ENCODE assay signal across 15 cellular contexts in genomic region chr2:203574824-203575223, GRCh38.
"Had no signal": no experiment of that assay in that cellular context is flagged by ENCODE, and none has a peak within 500 bp of the region (broad histone marks: within the 10 kb centered on the region; RNA-seq: fewer than 3 reads in every experiment).

No MANE protein-coding gene starts in this region.

- H3K4me2 ChIP-seq: neural progenitor cell had no signal

- H3K9me3 ChIP-seq: pancreas, tibial nerve, vagina had no signal

- H3K9ac ChIP-seq: neural progenitor cell had no signal

- ATAC-seq: left colon; pancreas; stimulated activated naive B cell treated with anti-CD40 and anti-IgM and Interleukin-4, amounts not matched to agents 10 μg/mL and 1 μg/mL and 100 μg/mL, for 72 hours had no signal

- H3K27me3 ChIP-seq: neural progenitor cell, pancreas, tibial nerve, vagina had no signal

- H3K4me3 ChIP-seq: lung, neural progenitor cell, pancreas, tibial nerve, vagina had no signal

- H2AFZ ChIP-seq: neural progenitor cell had no signal

- H3K36me3 ChIP-seq: neural progenitor cell, pancreas, tibial nerve, vagina had no signal

- DNase-seq: activated CD4-positive, alpha-beta T cell treated with anti-CD3 and anti-CD28 coated beads, Interleukin-2, amount 10 ng/mL, durations not matched to agents 7 days and 5 days; activated CD8-positive, alpha-beta memory T cell treated with anti-CD3 and anti-CD28 coated beads, Interleukin-2, amount 50 U/mL, for 48 hours; activated gamma-delta T cell treated with Interleukin-2 at 50 U/mL for 16 hours; activated naive CD8-positive, alpha-beta T cell treated with anti-CD3 and anti-CD28 coated beads for 36 hours; anterior cingulate cortex; cerebellar nuclear complex; effector memory CD4-positive, alpha-beta T cell; left colon; pancreas; stimulated activated CD4-positive, alpha-beta T cell treated with anti-CD3 and anti-CD28 coated beads, Interleukin-2, amount 100 ng/mL, for 48 hours; stimulated activated naive B cell treated with anti-CD40 and anti-IgM and Interleukin-4, amounts not matched to agents 10 μg/mL and 1 μg/mL and 100 μg/mL, for 72 hours had no signal

- H3K27ac ChIP-seq: neural progenitor cell, pancreas, tibial nerve, vagina had no signal

- H3K4me1 ChIP-seq: neural progenitor cell, tibial nerve had no signal
